24 cellular contexts compared by ENCODE assay signal in the genomic region with DNA sequence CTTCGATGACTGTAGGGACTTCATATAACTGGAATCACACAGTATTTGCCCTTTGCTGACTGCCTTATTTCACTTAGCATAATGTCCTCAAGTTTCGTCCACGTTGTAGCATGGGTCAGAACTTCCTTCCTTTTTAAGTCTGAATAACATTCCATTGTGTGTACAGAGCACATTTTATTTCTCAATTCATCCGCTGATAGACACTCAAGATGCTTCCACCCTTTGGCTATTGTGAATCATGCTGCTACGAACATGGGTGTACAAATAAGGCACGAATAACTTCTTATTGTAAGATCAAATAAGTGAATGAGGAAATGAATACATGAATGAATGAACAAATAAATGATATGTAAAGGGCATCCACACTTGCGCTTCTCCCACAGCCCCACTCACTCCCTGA. TPM values are rescaled to one million over a fixed set of nuclear protein-coding genes. Genes with fewer than 3 reads are reported as not detected.
DNase-seq lines count a peak whose midpoint lies in the region; FAIRE-seq and TF ChIP-seq lines count a peak whose summit lies in the region.
"Had no signal": no experiment of that assay in that cellular context is flagged by ENCODE, and none has a peak within 500 bp of the region (broad histone marks: within the 10 kb centered on the region; RNA-seq: fewer than 3 reads in every experiment).

No MANE protein-coding gene starts in this region.

- TF ChIP-seq EP300 in neural cell (conservative IDR thresholded peaks at IDR 0.05; ENCODE audit: poor library complexity, severe bottlenecking), result no peak

- no peak for FAIRE-seq in kidney (lab: Jason Lieb, UNC)
- FAIRE-seq: GM12878, H1 had no signal

- no peak for TF ChIP-seq POLR2A in vagina (IDR thresholded peaks at IDR 0.05)

- no peaks in the 10 kb centered on the region for H3K79me2 ChIP-seq in neural cell (replicated peaks; ENCODE audit: insufficient read depth, low read length)

- in situ Hi-C loops in SK-MEL-5 (cut with HindIII; ENCODE audit: low pct_unique_long_range_greater_than_20kb, low sequenced_read_pairs), result no loop called here

- no peak overlapping the region for H3K4me3 ChIP-seq in epithelial cell of esophagus (ENCODE audit: low read length)
- peak overlapping the region; percentile 36 for H3K4me3 ChIP-seq in neural cell (ENCODE audit: low read length)
- no peak overlapping the region for H3K4me3 ChIP-seq in kidney (ENCODE audit: low read length in 2 of 2)
- no peak overlapping the region for H3K4me3 ChIP-seq in vagina
- H3K4me3 ChIP-seq: GM12878, PC-9 had no signal

- no peaks in the 10 kb centered on the region for H3K36me3 ChIP-seq in neural cell (ENCODE audit: insufficient read depth, low read length)
- H3K36me3 ChIP-seq in kidney (ENCODE audit: control insufficient read depth in 1 of 2, insufficient read depth in 2 of 2, low read length in 2 of 2), result no peaks in the 10 kb centered on the region
- H3K36me3 ChIP-seq in vagina, result no peaks in the 10 kb centered on the region

- DNase-seq in HCEC 1CT (peak; percentile 10), SK-MEL-5 (ENCODE audit: low read depth, low spot score) (peak; percentile 7), epithelial cell of esophagus (ENCODE audit: low read depth) (peak; percentile 52), kidney (no peak), vagina (ENCODE audit: extremely low spot score in 2 of 2) (no peak), ureter (ENCODE audit: low spot score) (no peak)
- DNase-seq: Caco-2; CD8-positive, alpha-beta T cell; DMS79; EL; GDM1; NCI-H1105; NCI-H1436 treated with DMSO at 0.1 percent for 48 hours; NCI-H187 treated with DMSO at 0.1 percent for 48 hours; NCI-H524; NCI-H774; PC-9; RPMI8226; SHP77 had no signal

- no peak overlapping the region for H3K4me2 ChIP-seq in neural cell (ENCODE audit: low read length)
- H3K4me2 ChIP-seq: KMS-11, PC-9 had no signal

- H3K4me1 ChIP-seq in kidney (ENCODE audit: control insufficient read depth in 1 of 2, insufficient read depth in 1 of 2, low read depth in 1 of 2, low read length in 2 of 2) (no peaks in the 10 kb centered on the region), vagina (peaks cover 12% of the 10 kb centered on the region)
- H3K4me1 ChIP-seq: Caco-2 had no signal

- no peak overlapping the region for H3K9ac ChIP-seq in neural cell (ENCODE audit: low read length)
- no peak overlapping the region for H3K9ac ChIP-seq in kidney (ENCODE audit: low read length in 2 of 2)
- H3K9ac ChIP-seq: KMS-11 had no signal

- H3K27ac ChIP-seq in neural cell (ENCODE audit: low read length) (peak overlapping the region; percentile 32), kidney (ENCODE audit: low read depth in 2 of 2, low read length in 2 of 2) (no peak overlapping the region), vagina (no peak overlapping the region)
- H3K27ac ChIP-seq: C4-2B, KMS-11, PC-9 had no signal

- no peak for TF ChIP-seq RAD21 in neural cell (conservative IDR thresholded peaks at IDR 0.05)

- H3K9me3 ChIP-seq in neural cell (ENCODE audit: low read length) (no peaks in the 10 kb centered on the region), kidney (ENCODE audit: control insufficient read depth in 1 of 2, low read length in 2 of 2) (no peaks in the 10 kb centered on the region), vagina (no peaks in the 10 kb centered on the region)
- H3K9me3 ChIP-seq: Caco-2 had no signal

- no peaks in the 10 kb centered on the region for H3F3A ChIP-seq in neural cell (ENCODE audit: insufficient read depth, low read length, poor library complexity, severe bottlenecking)

- H3K9me2 ChIP-seq in neural cell (ENCODE audit: insufficient read depth, low read length), result no peaks in the 10 kb centered on the region

- peaks cover 34% of the 10 kb centered on the region for H3K27me3 ChIP-seq in neural cell (ENCODE audit: insufficient read depth, low read depth, low read length)
- no peaks in the 10 kb centered on the region for H3K27me3 ChIP-seq in vagina

- no peaks in the 10 kb centered on the region for H4K20me1 ChIP-seq in neural cell (ENCODE audit: insufficient read depth)

- no peak overlapping the region for H2AFZ ChIP-seq in neural cell (ENCODE audit: low read depth, low read length)
- H2AFZ ChIP-seq: PC-9 had no signal

- intact Hi-C loops in kidney (cut with DNase I), result no loop called here
- intact Hi-C loops in vagina (cut with DNase I), result no loop called here

- TF ChIP-seq CTCF in epithelial cell of esophagus (IDR thresholded peaks at IDR 0.05; ENCODE audit: insufficient read depth, low read depth, low read length, missing control alignments), result no peak
- TF ChIP-seq CTCF in neural cell (IDR thresholded peaks at IDR 0.05; ENCODE audit: poor library complexity, severe bottlenecking), result no peak
- TF ChIP-seq CTCF in kidney (IDR thresholded peaks at IDR 0.05; ENCODE audit: borderline replicate concordance, extremely low read depth, insufficient read depth), result no peak
- TF ChIP-seq CTCF in vagina (IDR thresholded peaks at IDR 0.05), result no peak

TF ChIP-seq in neural cell, 6 proteins besides CTCF, POLR2A, EP300 and RAD21:
- TF ChIP-seq MXI1 (conservative IDR thresholded peaks at IDR 0.05; ENCODE audit: poor library complexity, severe bottlenecking), result no peak
- TF ChIP-seq, protein P1, sequence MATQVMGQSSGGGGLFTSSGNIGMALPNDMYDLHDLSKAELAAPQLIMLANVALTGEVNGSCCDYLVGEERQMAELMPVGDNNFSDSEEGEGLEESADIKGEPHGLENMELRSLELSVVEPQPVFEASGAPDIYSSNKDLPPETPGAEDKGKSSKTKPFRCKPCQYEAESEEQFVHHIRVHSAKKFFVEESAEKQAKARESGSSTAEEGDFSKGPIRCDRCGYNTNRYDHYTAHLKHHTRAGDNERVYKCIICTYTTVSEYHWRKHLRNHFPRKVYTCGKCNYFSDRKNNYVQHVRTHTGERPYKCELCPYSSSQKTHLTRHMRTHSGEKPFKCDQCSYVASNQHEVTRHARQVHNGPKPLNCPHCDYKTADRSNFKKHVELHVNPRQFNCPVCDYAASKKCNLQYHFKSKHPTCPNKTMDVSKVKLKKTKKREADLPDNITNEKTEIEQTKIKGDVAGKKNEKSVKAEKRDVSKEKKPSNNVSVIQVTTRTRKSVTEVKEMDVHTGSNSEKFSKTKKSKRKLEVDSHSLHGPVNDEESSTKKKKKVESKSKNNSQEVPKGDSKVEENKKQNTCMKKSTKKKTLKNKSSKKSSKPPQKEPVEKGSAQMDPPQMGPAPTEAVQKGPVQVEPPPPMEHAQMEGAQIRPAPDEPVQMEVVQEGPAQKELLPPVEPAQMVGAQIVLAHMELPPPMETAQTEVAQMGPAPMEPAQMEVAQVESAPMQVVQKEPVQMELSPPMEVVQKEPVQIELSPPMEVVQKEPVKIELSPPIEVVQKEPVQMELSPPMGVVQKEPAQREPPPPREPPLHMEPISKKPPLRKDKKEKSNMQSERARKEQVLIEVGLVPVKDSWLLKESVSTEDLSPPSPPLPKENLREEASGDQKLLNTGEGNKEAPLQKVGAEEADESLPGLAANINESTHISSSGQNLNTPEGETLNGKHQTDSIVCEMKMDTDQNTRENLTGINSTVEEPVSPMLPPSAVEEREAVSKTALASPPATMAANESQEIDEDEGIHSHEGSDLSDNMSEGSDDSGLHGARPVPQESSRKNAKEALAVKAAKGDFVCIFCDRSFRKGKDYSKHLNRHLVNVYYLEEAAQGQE (IDR thresholded peaks at IDR 0.05; ENCODE audit: borderline replicate concordance), result no peak
- TF ChIP-seq SMC3 (conservative IDR thresholded peaks at IDR 0.05; ENCODE audit: poor library complexity), result no peak
- no peak for TF ChIP-seq POLR2AphosphoS5 (IDR thresholded peaks at IDR 0.05)
- TF ChIP-seq EZH2 (IDR thresholded peaks at IDR 0.05; ENCODE audit: borderline replicate concordance, insufficient read depth, low read length, poor library complexity, severe bottlenecking), result no peak
- no peak for TF ChIP-seq TAF1 (IDR thresholded peaks at IDR 0.05; ENCODE audit: low read depth)

RNA-seq across cellular contexts. Expression of gene BARX1, which starts 13.0 kb away (rescaled TPM):
- 0.71 and 1.7 TPM in 2 replicates for total RNA-seq in SK-MEL-5 (2014; rRNA removed; shearing (Covaris generic))
- 0.49 and 1.3 TPM in 2 replicates for polyA plus RNA-seq in SK-MEL-5 (2015; cell fraction: cytosol; rRNA removed)
- not detected in 2 replicates for polyA plus RNA-seq in SK-MEL-5 (2015; cell fraction: nucleus; rRNA removed)
- polyA plus RNA-seq in neural cell (not detected in 2 replicates), kidney (ENCODE audit: insufficient read depth, low read depth, low replicate concordance) (not detected)
- polyA minus RNA-seq in neural cell, result not detected in 2 replicates
- total RNA-seq in kidney (not detected), vagina (not detected), ureter (not detected)
- total RNA-seq: Caco-2, GM12878, PC-9 had no signal
- polyA plus RNA-seq: GM12878 had no signal

Comparison
In these comparisons a context has a peak if more than half of its experiments do, and no peak if none do; other contexts are left out.
1. DNase-seq: peak in HCEC 1CT (single experiment), SK-MEL-5 (single experiment) and epithelial cell of esophagus (single experiment); none in kidney (single experiment), vagina (0 of 2) and ureter (single experiment).